ENCODE assay signal across 30 cellular contexts in the genomic region with DNA sequence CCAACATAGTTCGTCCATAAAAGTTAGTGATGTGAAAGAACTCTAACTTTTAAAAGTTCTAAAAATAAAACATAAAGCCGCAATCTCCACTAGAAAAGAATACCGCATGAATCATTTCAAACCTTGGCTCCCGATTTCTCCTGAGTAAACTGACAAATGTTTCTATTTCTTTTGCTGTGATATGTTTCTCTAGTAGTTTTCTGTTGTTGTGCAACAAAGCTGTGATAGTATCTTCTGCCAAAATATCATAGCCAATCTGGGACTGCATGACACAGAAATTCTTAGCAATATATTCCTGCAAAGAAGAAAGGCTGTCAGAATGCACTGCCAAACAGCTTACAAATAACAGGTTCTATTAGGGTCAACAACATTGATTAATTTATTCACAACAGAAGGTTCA.
DNase-seq lines count a peak whose midpoint lies in the region; ATAC-seq, FAIRE-seq and TF ChIP-seq lines count a peak whose summit lies in the region.
"Had no signal": no experiment of that assay in that cellular context is flagged by ENCODE, and none has a peak within 500 bp of the region (broad histone marks: within the 10 kb centered on the region; RNA-seq: fewer than 3 reads in every experiment).

No MANE protein-coding gene starts in this region.

- no peak overlapping the region for H3K14ac ChIP-seq in mesenchymal stem cell (ENCODE audit: low read length in 2 of 2)

- no peak overlapping the region for H3K27ac Mint-ChIP-seq in Calu3 (ENCODE audit: unreplicated experiment)
- no peak overlapping the region for H3K27ac Mint-ChIP-seq in activated T-helper 2 cell treated with anti-CD3 and anti-CD28 coated beads, Interferon-gamma antibody, Interleukin-2, Interleukin-4, amounts not matched to agents 10 μg/mL and 5 μg/mL and 100 μg/mL, durations not matched to agents 14 hours and 24 hours and 36 hours
- H3K27ac Mint-ChIP-seq: activated T-cell treated with anti-CD3 and anti-CD28 coated beads, Interleukin-2, amount 50 U/mL, for 24 hours; endodermal cell; progenitor cell of endocrine pancreas; T-helper 2 cell treated with Interferon-gamma antibody and Interleukin-4, amounts not matched to agents 5 μg/mL and 100 μg/mL, for 36 hours had no signal

- no peak overlapping the region for H3K23ac ChIP-seq in mesenchymal stem cell (ENCODE audit: low read length in 2 of 2)

- H3K4me1 ChIP-seq in right lobe of liver (no peaks in the 10 kb centered on the region), HepG2 (ENCODE audit: insufficient read depth, low read length) (no peaks in the 10 kb centered on the region), mesenchymal stem cell (ENCODE audit: control insufficient read depth, insufficient read depth, low read depth, low read length) (no peaks in the 10 kb centered on the region)
- H3K4me1 ChIP-seq: BLaER1, Caco-2, esophagus squamous epithelium, HAP-1, tibial nerve had no signal

- H3K18ac ChIP-seq in mesenchymal stem cell (ENCODE audit: low read depth in 1 of 2, low read length in 2 of 2): no peak overlapping the region

- no peak overlapping the region for H2BK5ac ChIP-seq in mesenchymal stem cell (ENCODE audit: low read depth, low read length, poor library complexity, severe bottlenecking)

- POLR2A ChIA-PET in HepG2 (lab: Yijun Ruan, JAX): no interaction called here

- no peaks in the 10 kb centered on the region for H3K9me3 ChIP-seq in right lobe of liver
- H3K9me3 ChIP-seq in HepG2 (ENCODE audit: low read length): no peaks in the 10 kb centered on the region
- H3K9me3 ChIP-seq in mesenchymal stem cell (ENCODE audit: control insufficient read depth, low read length): no peaks in the 10 kb centered on the region
- H3K9me3 ChIP-seq: BLaER1, Caco-2, esophagus squamous epithelium, HAP-1, mucosa of descending colon, stomach, tibial nerve had no signal

- no peak overlapping the region for H2BK12ac ChIP-seq in mesenchymal stem cell (ENCODE audit: low read length in 2 of 2)

- H3K27me3 ChIP-seq in right lobe of liver (no peaks in the 10 kb centered on the region), HepG2 (ENCODE audit: control insufficient read depth in 1 of 2, insufficient read depth in 2 of 2, low read length in 2 of 2) (no peaks in the 10 kb centered on the region), mesenchymal stem cell (ENCODE audit: control insufficient read depth in 1 of 2, insufficient read depth in 1 of 2, low read length in 2 of 2) (no peaks in the 10 kb centered on the region)
- H3K27me3 ChIP-seq: BLaER1, cardiac muscle cell, esophagus squamous epithelium, stomach, tibial nerve had no signal

- DNase-seq in right lobe of liver: no peak
- DNase-seq in HepG2 (ENCODE audit: low spot score): no peak
- DNase-seq in fibroblast of gingiva (ENCODE audit: low read depth): peak; percentile 75
- DNase-seq in mesenchymal stem cell: no peak
- no peak for DNase-seq in kidney glomerular epithelial cell (lab: John Stamatoyannopoulos, UW)
- DNase-seq in middle frontal gyrus (ENCODE audit: extremely low spot score, low spot score): no peak
- no peak for DNase-seq in Calu3
- no peak for DNase-seq in activated T-helper 2 cell treated with anti-CD3 and anti-CD28 coated beads, Interferon-gamma antibody, Interleukin-2, Interleukin-4, amounts not matched to agents 10 μg/mL and 5 μg/mL and 100 μg/mL, durations not matched to agents 14 hours and 24 hours and 36 hours (ENCODE audit: low spot score)
- DNase-seq: activated CD4-positive, alpha-beta T cell treated with anti-CD3 and anti-CD28 coated beads for 48 hours; activated naive CD4-positive, alpha-beta T cell; activated T-cell treated with anti-CD3 and anti-CD28 coated beads, Interleukin-2, amount 50 U/mL, for 24 hours; amniotic stem cell; Caco-2; endodermal cell; esophagus squamous epithelium; mucosa of descending colon; NCI-H1105; NCI-H2029 treated with DMSO at 0.1 percent for 48 hours; NCI-H2227 treated with DMSO at 0.1 percent for 48 hours; NCI-H748 treated with DMSO at 0.1 percent for 48 hours; stimulated activated CD8-positive, alpha-beta memory T cell treated with anti-CD3 and anti-CD28 coated beads, Interleukin-4, amount 100 ng/mL, for 48 hours; stomach had no signal

- no peak for TF ChIP-seq EP300 in HepG2 (IDR thresholded peaks at IDR 0.05; ENCODE audit: low read depth in 2 of 2, low read length in 2 of 2)
- no peak for TF ChIP-seq EP300 in HepG2 (CRISPR knock-in tag; IDR thresholded peaks at IDR 0.05; ENCODE audit: borderline replicate concordance)

- peaks cover 4% of the 10 kb centered on the region; the same call in 1 of the 2 replicates for H4K20me1 ChIP-seq in HepG2 (ENCODE audit: insufficient read depth, low read length)
- H4K20me1 ChIP-seq: BLaER1 had no signal

- FAIRE-seq in HepG2 (lab: Jason Lieb, UNC): no peak

- H3K79me1 ChIP-seq in mesenchymal stem cell (replicated peaks; ENCODE audit: low read length, poor library complexity, severe bottlenecking): no peaks in the 10 kb centered on the region

- TF ChIP-seq RAD21 in HepG2 (CRISPR knock-in tag; IDR thresholded peaks at IDR 0.05): no peak

- H2BK15ac ChIP-seq in mesenchymal stem cell (ENCODE audit: low read depth, poor library complexity, severe bottlenecking): no peak overlapping the region

- H3K4me3 ChIP-seq in right lobe of liver: no peak overlapping the region
- no peak overlapping the region for H3K4me3 ChIP-seq in HepG2 (replicated peaks in 1 of 3; ENCODE audit: insufficient read depth in 1 of 3, low read depth in 2 of 3, low read length in 3 of 3)
- H3K4me3 ChIP-seq in mesenchymal stem cell (ENCODE audit: insufficient read depth in 1 of 2, low read depth in 1 of 2, low read length in 2 of 2): no peak overlapping the region
- H3K4me3 ChIP-seq: BLaER1, cardiac muscle cell, esophagus squamous epithelium, HAP-1, mucosa of descending colon, stomach, tibial nerve had no signal

- H3K4me2 ChIP-seq in HepG2 (ENCODE audit: low read depth, low read length) (no peak overlapping the region), mesenchymal stem cell (ENCODE audit: low read length, poor library complexity, severe bottlenecking) (no peak overlapping the region)
- H3K4me2 ChIP-seq: BLaER1 had no signal

- no peaks in the 10 kb centered on the region for H3K79me2 ChIP-seq in HepG2 (ENCODE audit: insufficient read depth, low read length)

- H3K36me3 ChIP-seq in right lobe of liver: peaks cover 0 to 47% (median 8%) of the 10 kb centered on the region in 4 donors
- H3K36me3 ChIP-seq in HepG2 (replicated peaks in 1 of 2; ENCODE audit: control insufficient read depth in 1 of 2, insufficient read depth in 2 of 2, low read length in 2 of 2): peaks cover 29 to 80% of the 10 kb centered on the region in 2 experiments
- H3K36me3 ChIP-seq in mesenchymal stem cell (ENCODE audit: control insufficient read depth in 1 of 2, insufficient read depth in 2 of 2, low read depth in 1 of 2, low read length in 2 of 2): peaks cover 5 to 9% of the 10 kb centered on the region in 2 experiments
- H3K36me3 ChIP-seq: cardiac muscle cell, HAP-1 had no signal

- no peaks in the 10 kb centered on the region for H3K36me3 Mint-ChIP-seq in Calu3 (ENCODE audit: insufficient read depth, unreplicated experiment)
- peaks cover 44% of the 10 kb centered on the region for H3K36me3 Mint-ChIP-seq in activated T-helper 2 cell treated with anti-CD3 and anti-CD28 coated beads, Interferon-gamma antibody, Interleukin-2, Interleukin-4, amounts not matched to agents 10 μg/mL and 5 μg/mL and 100 μg/mL, durations not matched to agents 14 hours and 24 hours and 36 hours (ENCODE audit: low read depth)

- H3K27ac ChIP-seq in right lobe of liver (no peak overlapping the region), HepG2 (ENCODE audit: extremely low read length, insufficient read depth, low read length) (no peak overlapping the region), mesenchymal stem cell (ENCODE audit: low read length, poor library complexity, severe bottlenecking) (no peak overlapping the region)
- H3K27ac ChIP-seq: BLaER1, cardiac muscle cell, esophagus squamous epithelium, stomach, tibial nerve, VCaP had no signal

- WGBS in right lobe of liver (ENCODE audit: insufficient coverage, low coverage, low lambda C conversion rate, missing lambda C conversion rate): 53% methylated on average over 4 of the region's 4 CpGs
- WGBS in HepG2 (ENCODE audit: low lambda C conversion rate): 99% methylated on average over 4 of the region's 4 CpGs
- WGBS in mesenchymal stem cell: 92% methylated on average over 2 of the region's 4 CpGs

- H4K8ac ChIP-seq in mesenchymal stem cell (ENCODE audit: low read length): no peak overlapping the region

- CTCF ChIA-PET in HepG2 (lab: Yijun Ruan, JAX; ENCODE audit: low intra/inter-chr PET ratio, low total read pairs): no interaction called here
- CTCF ChIA-PET in Calu3 (lab: Charles Lee): no interaction called here

- H2AFZ ChIP-seq in HepG2 (ENCODE audit: low read length) (no peak overlapping the region), mesenchymal stem cell (ENCODE audit: low read depth, low read length) (no peak overlapping the region)

- no peak overlapping the region for H3K4ac ChIP-seq in mesenchymal stem cell (ENCODE audit: low read depth in 1 of 2, low read length in 2 of 2)

- H3K27me3 Mint-ChIP-seq in Calu3 (ENCODE audit: unreplicated experiment): no peaks in the 10 kb centered on the region
- no peaks in the 10 kb centered on the region for H3K27me3 Mint-ChIP-seq in activated T-helper 2 cell treated with anti-CD3 and anti-CD28 coated beads, Interferon-gamma antibody, Interleukin-2, Interleukin-4, amounts not matched to agents 10 μg/mL and 5 μg/mL and 100 μg/mL, durations not matched to agents 14 hours and 24 hours and 36 hours (ENCODE audit: low read depth)
- H3K27me3 Mint-ChIP-seq: activated T-cell treated with anti-CD3 and anti-CD28 coated beads, Interleukin-2, amount 50 U/mL, for 24 hours; progenitor cell of endocrine pancreas had no signal

- TF ChIP-seq POLR2A in right lobe of liver (IDR thresholded peaks at IDR 0.05): no peak
- TF ChIP-seq POLR2A in HepG2 (IDR thresholded peaks at IDR 0.05; ENCODE audit: insufficient read depth in 1 of 2, low read depth in 2 of 2, low read length in 2 of 2): no peak

- in situ Hi-C loops in HepG2 (cut with HindIII; ENCODE audit: extremely low pct_ligation_motif_present, low pct_unique_long_range_greater_than_20kb): no loop called here

- intact Hi-C loops in right lobe of liver (cut with DNase I) (no loop called here), HepG2 (cut with micrococcal nuclease; ENCODE audit: unreplicated experiment) (no loop called here), Calu3 (cut with micrococcal nuclease; ENCODE audit: unreplicated experiment) (no loop called here)
- intact Hi-C loops in activated T-helper 2 cell treated with anti-CD3 and anti-CD28 coated beads, Interferon-gamma antibody, Interleukin-2, Interleukin-4, amounts not matched to agents 10 μg/mL and 5 μg/mL and 100 μg/mL, durations not matched to agents 14 hours and 24 hours and 36 hours (cut with micrococcal nuclease): no loop called here

- H4K91ac ChIP-seq in mesenchymal stem cell (ENCODE audit: low read length): no peak overlapping the region

- H3K4me3 Mint-ChIP-seq in Calu3 (ENCODE audit: low read depth, unreplicated experiment): no peak overlapping the region
- H3K4me3 Mint-ChIP-seq in activated T-helper 2 cell treated with anti-CD3 and anti-CD28 coated beads, Interferon-gamma antibody, Interleukin-2, Interleukin-4, amounts not matched to agents 10 μg/mL and 5 μg/mL and 100 μg/mL, durations not matched to agents 14 hours and 24 hours and 36 hours (ENCODE audit: low read depth): no peak overlapping the region
- H3K4me3 Mint-ChIP-seq: activated T-cell treated with anti-CD3 and anti-CD28 coated beads, Interleukin-2, amount 50 U/mL, for 24 hours; endodermal cell; neural crest cell; T-helper 2 cell treated with Interferon-gamma antibody and Interleukin-4, amounts not matched to agents 5 μg/mL and 100 μg/mL, for 36 hours had no signal

- no peaks in the 10 kb centered on the region for H3K4me1 Mint-ChIP-seq in Calu3 (ENCODE audit: low read depth, unreplicated experiment)
- H3K4me1 Mint-ChIP-seq in activated T-helper 2 cell treated with anti-CD3 and anti-CD28 coated beads, Interferon-gamma antibody, Interleukin-2, Interleukin-4, amounts not matched to agents 10 μg/mL and 5 μg/mL and 100 μg/mL, durations not matched to agents 14 hours and 24 hours and 36 hours (ENCODE audit: low read depth): no peaks in the 10 kb centered on the region
- H3K4me1 Mint-ChIP-seq: endodermal cell, neural crest cell had no signal

- H3K9me3 Mint-ChIP-seq in Calu3 (ENCODE audit: low read depth, unreplicated experiment): no peaks in the 10 kb centered on the region
- no peaks in the 10 kb centered on the region for H3K9me3 Mint-ChIP-seq in activated T-helper 2 cell treated with anti-CD3 and anti-CD28 coated beads, Interferon-gamma antibody, Interleukin-2, Interleukin-4, amounts not matched to agents 10 μg/mL and 5 μg/mL and 100 μg/mL, durations not matched to agents 14 hours and 24 hours and 36 hours
- H3K9me3 Mint-ChIP-seq: activated T-cell treated with anti-CD3 and anti-CD28 coated beads, Interleukin-2, amount 50 U/mL, for 24 hours; endodermal cell; neural crest cell; T-helper 2 cell treated with Interferon-gamma antibody and Interleukin-4, amounts not matched to agents 5 μg/mL and 100 μg/mL, for 36 hours had no signal

- TF ChIP-seq CTCF in right lobe of liver (IDR thresholded peaks at IDR 0.05) (no peak), HepG2 (CRISPR knock-in tag; IDR thresholded peaks at IDR 0.05) (no peak), Calu3 (IDR thresholded peaks at IDR 0.05; ENCODE audit: unreplicated experiment) (no peak)

- BruUV-seq in HepG2 (replicated peaks; lab: Mats Ljungman, UMichigan): no TSS peak
- no TSS peak for BruUV-seq in Calu3 (replicated peaks; lab: Mats Ljungman, UMichigan)

- ATAC-seq in right lobe of liver: peak in 3 of 4 donors; percentile 41 to 67 (median 67)
- no peak for ATAC-seq in HepG2
- ATAC-seq: mucosa of descending colon had no signal

- H2AK5ac ChIP-seq in mesenchymal stem cell (ENCODE audit: low read length, severe bottlenecking): no peak overlapping the region

- H3K9ac ChIP-seq in HepG2 (ENCODE audit: insufficient read depth, low read depth, low read length) (no peak overlapping the region), mesenchymal stem cell (ENCODE audit: low read length) (peak overlapping the region; percentile 33)
- H3K9ac ChIP-seq: BLaER1 had no signal

- H2BK120ac ChIP-seq in mesenchymal stem cell (ENCODE audit: low read depth, low read length): no peak overlapping the region
